Comparison of ENCODE assay signal across 21 cellular contexts in genomic region chr9:93010696-93011095, GRCh38. TPM values are rescaled to one million over a fixed set of nuclear protein-coding genes. Genes with fewer than 3 reads are reported as not detected.
DNase-seq lines count a peak whose midpoint lies in the region; ATAC-seq and TF ChIP-seq lines count a peak whose summit lies in the region.
"Had no signal": no experiment of that assay in that cellular context is flagged by ENCODE, and none has a peak within 500 bp of the region (broad histone marks: within the 10 kb centered on the region; RNA-seq: fewer than 3 reads in every experiment).

No MANE protein-coding gene starts in this region.

- POLR2A ChIA-PET in SK-N-SH (lab: Yijun Ruan, JAX), result no interaction called here
- POLR2A ChIA-PET in naive thymus-derived CD4-positive, alpha-beta T cell (lab: Charles Lee), result interaction anchor here (2.3 to 8.5 kb wide), 3 partner anchors 8 to 45 kb away, joined by 9 to 99 read pairs (median 12); no protein-coding TSS in a partner anchor

- 50% methylated on average over 1 of the region's 4 CpGs for WGBS in SK-N-SH (ENCODE audit: low lambda C conversion rate)

- no peak for TF ChIP-seq RAD21 in SK-N-SH (IDR thresholded peaks at IDR 0.05; ENCODE audit: low read length)

- H3K27ac Mint-ChIP-seq in CD4-positive, CD25-positive, alpha-beta regulatory T cell, result peak overlapping the region; percentile 38 to 65 (median 49)
- peak overlapping the region; percentile 13 for H3K27ac Mint-ChIP-seq in activated T-helper 1 cell treated with anti-CD3 and anti-CD28 coated beads, Interleukin-12 subunit alpha, Interleukin-12 subunit beta, Interleukin-2, Interleukin-4 antibody, amounts not matched to agents 30 ng/mL and 10 ng/mL and 1 ng/mL, durations not matched to agents 14 hours and 24 hours and 36 hours
- peak overlapping the region; percentile 51 to 88 (median 72) for H3K27ac Mint-ChIP-seq in naive thymus-derived CD4-positive, alpha-beta T cell
- H3K27ac Mint-ChIP-seq: activated CD4-positive, alpha-beta T cell treated with anti-CD3 and anti-CD28 coated beads, Interleukin-2, amount 10 ng/mL, durations not matched to agents 7 days and 5 days had no signal

- ATAC-seq in SK-N-SH treated with all-trans-retinoic acid at 6 μM for 48 hours, result no peak
- ATAC-seq in CD4-positive, CD25-positive, alpha-beta regulatory T cell (ENCODE audit: low read depth in 2 of 2), result no peak
- no peak for ATAC-seq in naive thymus-derived CD4-positive, alpha-beta T cell
- ATAC-seq in HG02852 (IDR thresholded peaks at IDR 0.05; ENCODE audit: unreplicated experiment), result no peak

- no peaks in the 10 kb centered on the region for H3K79me2 ChIP-seq in SK-N-SH (ENCODE audit: insufficient read depth)

- no peaks in the 10 kb centered on the region for H3K9me2 ChIP-seq in SK-N-SH

- H3K36me3 Mint-ChIP-seq in CD4-positive, CD25-positive, alpha-beta regulatory T cell, result peaks cover 30% of the 10 kb centered on the region
- H3K36me3 Mint-ChIP-seq in activated T-helper 1 cell treated with anti-CD3 and anti-CD28 coated beads, Interleukin-12 subunit alpha, Interleukin-12 subunit beta, Interleukin-2, Interleukin-4 antibody, amounts not matched to agents 30 ng/mL and 10 ng/mL and 1 ng/mL, durations not matched to agents 14 hours and 24 hours and 36 hours (ENCODE audit: low read depth), result peaks cover 33% of the 10 kb centered on the region
- H3K36me3 Mint-ChIP-seq in naive thymus-derived CD4-positive, alpha-beta T cell, result peaks cover 0 to 41% (median 32%) of the 10 kb centered on the region in 5 donors

- no peaks in the 10 kb centered on the region for H3K9me3 Mint-ChIP-seq in CD4-positive, CD25-positive, alpha-beta regulatory T cell
- no peaks in the 10 kb centered on the region for H3K9me3 Mint-ChIP-seq in activated T-helper 1 cell treated with anti-CD3 and anti-CD28 coated beads, Interleukin-12 subunit alpha, Interleukin-12 subunit beta, Interleukin-2, Interleukin-4 antibody, amounts not matched to agents 30 ng/mL and 10 ng/mL and 1 ng/mL, durations not matched to agents 14 hours and 24 hours and 36 hours
- no peaks in the 10 kb centered on the region for H3K9me3 Mint-ChIP-seq in naive thymus-derived CD4-positive, alpha-beta T cell
- H3K9me3 Mint-ChIP-seq: activated CD4-positive, alpha-beta T cell treated with anti-CD3 and anti-CD28 coated beads, Interleukin-2, amount 10 ng/mL, durations not matched to agents 7 days and 5 days; immature natural killer cell had no signal

- H3F3A ChIP-seq in SK-N-SH (replicated peaks; ENCODE audit: insufficient read depth), result no peaks in the 10 kb centered on the region

- no peak overlapping the region for H3K9ac ChIP-seq in SK-N-SH

- H4K20me1 ChIP-seq in SK-N-SH (ENCODE audit: insufficient read depth), result no peaks in the 10 kb centered on the region

- no peaks in the 10 kb centered on the region for H3K27me3 Mint-ChIP-seq in CD4-positive, CD25-positive, alpha-beta regulatory T cell
- H3K27me3 Mint-ChIP-seq in activated T-helper 1 cell treated with anti-CD3 and anti-CD28 coated beads, Interleukin-12 subunit alpha, Interleukin-12 subunit beta, Interleukin-2, Interleukin-4 antibody, amounts not matched to agents 30 ng/mL and 10 ng/mL and 1 ng/mL, durations not matched to agents 14 hours and 24 hours and 36 hours (ENCODE audit: insufficient read depth), result no peaks in the 10 kb centered on the region
- H3K27me3 Mint-ChIP-seq in naive thymus-derived CD4-positive, alpha-beta T cell, result no peaks in the 10 kb centered on the region
- H3K27me3 Mint-ChIP-seq: activated CD4-positive, alpha-beta T cell treated with anti-CD3 and anti-CD28 coated beads, Interleukin-2, amount 10 ng/mL, durations not matched to agents 7 days and 5 days had no signal

- no peaks in the 10 kb centered on the region for H3K9me3 ChIP-seq in SK-N-SH
- H3K9me3 ChIP-seq in CD4-positive, CD25-positive, alpha-beta regulatory T cell (ENCODE audit: control insufficient read depth in 2 of 2, low read length in 2 of 2), result no peaks in the 10 kb centered on the region
- no peaks in the 10 kb centered on the region for H3K9me3 ChIP-seq in naive thymus-derived CD4-positive, alpha-beta T cell (ENCODE audit: control insufficient read depth in 2 of 3, low read length in 3 of 3)
- H3K9me3 ChIP-seq: ovary, SJCRH30 had no signal

- H3K4me2 ChIP-seq in SK-N-SH, result no peak overlapping the region
- H3K4me2 ChIP-seq: PC-9 had no signal

- TF ChIP-seq CTCF in SK-N-SH (IDR thresholded peaks at IDR 0.05), result no peak

- no peak overlapping the region for H2AFZ ChIP-seq in SK-N-SH (ENCODE audit: low read depth)
- H2AFZ ChIP-seq: PC-9 had no signal

- H3K27ac ChIP-seq in SK-N-SH (ENCODE audit: low read depth in 2 of 2, low read length in 1 of 2), result peak overlapping the region in 1 of 2 experiments; percentile 25; a peak in 1 of 4 replicates
- H3K27ac ChIP-seq in CD4-positive, CD25-positive, alpha-beta regulatory T cell (ENCODE audit: insufficient read depth, low read length, poor library complexity, severe bottlenecking), result peak overlapping the region; percentile 47
- peak overlapping the region; percentile 58 for H3K27ac ChIP-seq in naive thymus-derived CD4-positive, alpha-beta T cell (ENCODE audit: low read depth, low read length)
- H3K27ac ChIP-seq: 22Rv1, ovary, PC-9, SJCRH30 had no signal

- intact Hi-C loops in activated T-helper 1 cell treated with anti-CD3 and anti-CD28 coated beads, Interleukin-12 subunit alpha, Interleukin-12 subunit beta, Interleukin-2, Interleukin-4 antibody, amounts not matched to agents 30 ng/mL and 10 ng/mL and 1 ng/mL, durations not matched to agents 14 hours and 24 hours and 36 hours (cut with micrococcal nuclease), result no loop called here
- intact Hi-C loops in naive thymus-derived CD4-positive, alpha-beta T cell (cut with micrococcal nuclease), result no loop called here

- H3K36me3 ChIP-seq in SK-N-SH (replicated peaks in 1 of 2; ENCODE audit: control insufficient read depth in 1 of 2, insufficient read depth in 2 of 2, low read length in 1 of 2), result no peaks in the 10 kb centered on the region
- H3K36me3 ChIP-seq in CD4-positive, CD25-positive, alpha-beta regulatory T cell (ENCODE audit: control insufficient read depth, insufficient read depth, low read length), result peaks cover 80% of the 10 kb centered on the region
- H3K36me3 ChIP-seq in naive thymus-derived CD4-positive, alpha-beta T cell (ENCODE audit: control insufficient read depth in 2 of 3, insufficient read depth in 3 of 3, low read length in 3 of 3), result peaks cover 40 to 87% (median 56%) of the 10 kb centered on the region in 3 experiments
- H3K36me3 ChIP-seq: ovary, SJCRH30 had no signal

- CTCF ChIA-PET in SK-N-SH (lab: Yijun Ruan, JAX), result interaction anchor here (1.0 to 1.2 kb wide), 2 partner anchors 13 to 98 kb away, joined by 3 read pairs; no protein-coding TSS in a partner anchor
- CTCF ChIA-PET in naive thymus-derived CD4-positive, alpha-beta T cell (lab: Charles Lee), result no interaction called here

- H3K4me3 Mint-ChIP-seq in CD4-positive, CD25-positive, alpha-beta regulatory T cell, result no peak overlapping the region
- no peak overlapping the region for H3K4me3 Mint-ChIP-seq in activated T-helper 1 cell treated with anti-CD3 and anti-CD28 coated beads, Interleukin-12 subunit alpha, Interleukin-12 subunit beta, Interleukin-2, Interleukin-4 antibody, amounts not matched to agents 30 ng/mL and 10 ng/mL and 1 ng/mL, durations not matched to agents 14 hours and 24 hours and 36 hours
- H3K4me3 Mint-ChIP-seq in naive thymus-derived CD4-positive, alpha-beta T cell, result peak overlapping the region in 1 of 10 donors; percentile 26
- H3K4me3 Mint-ChIP-seq: activated CD4-positive, alpha-beta T cell treated with anti-CD3 and anti-CD28 coated beads, Interleukin-2, amount 10 ng/mL, durations not matched to agents 7 days and 5 days; immature natural killer cell had no signal

- no peak overlapping the region for H3K4me3 ChIP-seq in SK-N-SH (ENCODE audit: low read depth in 2 of 2, low read length in 1 of 2)
- H3K4me3 ChIP-seq in CD4-positive, CD25-positive, alpha-beta regulatory T cell (ENCODE audit: low read depth, low read length), result no peak overlapping the region
- H3K4me3 ChIP-seq in naive thymus-derived CD4-positive, alpha-beta T cell (ENCODE audit: low read length), result no peak overlapping the region
- H3K4me3 ChIP-seq: ovary, PC-9, SJCRH30 had no signal

- peak; percentile 54 for DNase-seq in SK-N-SH
- DNase-seq in CD4-positive, CD25-positive, alpha-beta regulatory T cell, result no peak
- no peak for DNase-seq in activated T-helper 1 cell treated with anti-CD3 and anti-CD28 coated beads, Interleukin-12 subunit alpha, Interleukin-12 subunit beta, Interleukin-2, Interleukin-4 antibody, amounts not matched to agents 30 ng/mL and 10 ng/mL and 1 ng/mL, durations not matched to agents 14 hours and 24 hours and 36 hours (ENCODE audit: low spot score)
- DNase-seq in naive thymus-derived CD4-positive, alpha-beta T cell, result peak in 1 of 9 donors; percentile 15
- DNase-seq in NCI-H510A treated with DMSO at 0.1 percent for 48 hours (lab: John Stamatoyannopoulos, UW), result no peak
- no peak for DNase-seq in GF-D8 (lab: John Stamatoyannopoulos, UW)
- DNase-seq: activated CD4-positive, alpha-beta T cell treated with anti-CD3 and anti-CD28 coated beads, Interleukin-2, amount 10 ng/mL, durations not matched to agents 7 days and 5 days; central memory CD4-positive, alpha-beta T cell; DMS153; effector CD8-positive, alpha-beta T cell; glutamatergic neuron; immature natural killer cell; NCI-H1417 treated with DMSO at 0.1 percent for 48 hours; NCI-H2171; NCI-H82; ovary; PC-9; SJCRH30 had no signal

- H3K4me1 Mint-ChIP-seq in CD4-positive, CD25-positive, alpha-beta regulatory T cell, result peaks cover 0 to 28% (median 9%) of the 10 kb centered on the region in 4 donors
- H3K4me1 Mint-ChIP-seq in activated T-helper 1 cell treated with anti-CD3 and anti-CD28 coated beads, Interleukin-12 subunit alpha, Interleukin-12 subunit beta, Interleukin-2, Interleukin-4 antibody, amounts not matched to agents 30 ng/mL and 10 ng/mL and 1 ng/mL, durations not matched to agents 14 hours and 24 hours and 36 hours (ENCODE audit: low read depth), result no peaks in the 10 kb centered on the region
- peaks cover 12 to 45% (median 24%) of the 10 kb centered on the region in 7 donors for H3K4me1 Mint-ChIP-seq in naive thymus-derived CD4-positive, alpha-beta T cell

- TF ChIP-seq EP300 in SK-N-SH (IDR thresholded peaks at IDR 0.05; ENCODE audit: borderline replicate concordance in 1 of 2, low read depth in 1 of 2, low read length in 1 of 2), result no peak

- H3K4me1 ChIP-seq in SK-N-SH (ENCODE audit: control insufficient read depth in 1 of 2, insufficient read depth in 2 of 2, low read depth in 1 of 2, low read length in 1 of 2), result peaks cover 0 to 20% of the 10 kb centered on the region in 2 experiments; a peak in 1 of 4 replicates
- H3K4me1 ChIP-seq in CD4-positive, CD25-positive, alpha-beta regulatory T cell (ENCODE audit: control insufficient read depth, insufficient read depth, low read length, poor library complexity, severe bottlenecking), result no peaks in the 10 kb centered on the region
- peaks cover 0 to 16% of the 10 kb centered on the region in 2 donors for H3K4me1 ChIP-seq in naive thymus-derived CD4-positive, alpha-beta T cell (ENCODE audit: control insufficient read depth in 2 of 2, insufficient read depth in 2 of 2, low read length in 2 of 2)
- H3K4me1 ChIP-seq: SJCRH30 had no signal

- no peaks in the 10 kb centered on the region for H3K27me3 ChIP-seq in SK-N-SH (ENCODE audit: insufficient read depth)
- H3K27me3 ChIP-seq in CD4-positive, CD25-positive, alpha-beta regulatory T cell (ENCODE audit: control insufficient read depth, insufficient read depth, low read length), result no peaks in the 10 kb centered on the region
- no peaks in the 10 kb centered on the region for H3K27me3 ChIP-seq in naive thymus-derived CD4-positive, alpha-beta T cell (ENCODE audit: control insufficient read depth in 2 of 2, insufficient read depth in 2 of 2, low read length in 2 of 2)
- H3K27me3 ChIP-seq: ovary, SJCRH30 had no signal

RNA-seq across cellular contexts. Expression of gene SUSD3, which starts 47.8 kb away (rescaled TPM):
- 0.49 and 0.67 TPM in 2 replicates for polyA plus RNA-seq in SK-N-SH (2012; rRNA removed)
- polyA plus RNA-seq in SK-N-SH (2012; cell fraction: cytosol; rRNA removed), result 0.33 and 0.35 TPM in 2 replicates
- polyA plus RNA-seq in SK-N-SH (2012; cell fraction: nucleus; rRNA removed), result 0.09 and 0.13 TPM in 2 replicates
- total RNA-seq in CD4-positive, CD25-positive, alpha-beta regulatory T cell, result 68.7 TPM
- polyA plus RNA-seq in CD4-positive, CD25-positive, alpha-beta regulatory T cell, result 100 to 1,000 TPM; 187 to 229 (median 210) TPM
- total RNA-seq in activated T-helper 1 cell treated with anti-CD3 and anti-CD28 coated beads, Interleukin-12 subunit alpha, Interleukin-12 subunit beta, Interleukin-2, Interleukin-4 antibody, amounts not matched to agents 30 ng/mL and 10 ng/mL and 1 ng/mL, durations not matched to agents 14 hours and 24 hours and 36 hours, result 31.7 and 33.2 TPM in 2 replicates
- 10 to 100 TPM; 62.8 to 83.5 (median 68.7) TPM for total RNA-seq in naive thymus-derived CD4-positive, alpha-beta T cell
- polyA plus RNA-seq in naive thymus-derived CD4-positive, alpha-beta T cell, result 100 to 1,000 TPM; 186 to 315 TPM
- total RNA-seq: SJCRH30 had no signal

Comparison
In these comparisons a context has a peak if more than half of its experiments do, and no peak if none do; other contexts are left out.
1. H3K27ac Mint-ChIP-seq: peak in every context shown above with its lines; median percentile 72 in naive thymus-derived CD4-positive, alpha-beta T cell; 49 in CD4-positive, CD25-positive, alpha-beta regulatory T cell; 13 in activated T-helper 1 cell treated with anti-CD3 and anti-CD28 coated beads, Interleukin-12 subunit alpha, Interleukin-12 subunit beta, Interleukin-2, Interleukin-4 antibody, amounts not matched to agents 30 ng/mL and 10 ng/mL and 1 ng/mL, durations not matched to agents 14 hours and 24 hours and 36 hours.